11 cellular contexts compared by ENCODE assay signal in genomic region chr1:234709473-234710279, GRCh38.
DNase-seq lines count a peak whose midpoint lies in the region; ATAC-seq and TF ChIP-seq lines count a peak whose summit lies in the region.
"Had no signal": no experiment of that assay in that cellular context is flagged by ENCODE, and none has a peak within 500 bp of the region (broad histone marks: within the 10 kb centered on the region; RNA-seq: fewer than 3 reads in every experiment).

No MANE protein-coding gene starts in this region.

- no peak for ATAC-seq in activated CD4-positive, alpha-beta T cell treated with anti-CD3 and anti-CD28 coated beads for 36 hours
- ATAC-seq: T-helper 17 cell had no signal

- TF ChIP-seq CTCF in NB4 (IDR thresholded peaks at IDR 0.05; ENCODE audit: low read depth, low read length) (no peak), nephron (IDR thresholded peaks at IDR 0.05; ENCODE audit: unreplicated experiment in 3 of 3) (no peak)

- H3K4me1 Mint-ChIP-seq in nephron = peaks cover 18% of the 10 kb centered on the region
- H3K4me1 Mint-ChIP-seq in CD8-positive, alpha-beta memory T cell = peaks cover 8 to 23% (median 11%) of the 10 kb centered on the region in 3 donors
- peaks cover 12% of the 10 kb centered on the region for H3K4me1 Mint-ChIP-seq in activated CD4-positive, alpha-beta T cell treated with anti-CD3 and anti-CD28 coated beads for 36 hours

- DNase-seq in CD1c-positive myeloid dendritic cell (ENCODE audit: extremely low spot score) (peak; percentile 29), NB4 (ENCODE audit: low read depth) (peak; percentile 87), T-helper 1 cell (no peak), posterior cingulate gyrus (no peak)
- no peak for DNase-seq in CD8-positive, alpha-beta memory T cell
- DNase-seq in activated CD4-positive, alpha-beta T cell treated with anti-CD3 and anti-CD28 coated beads for 36 hours = no peak
- DNase-seq: activated T-cell treated with anti-CD3 and anti-CD28 coated beads, Interleukin-2, amount 50 U/mL, for 24 hours; T-helper 17 cell had no signal

- no peaks in the 10 kb centered on the region for H3K27me3 ChIP-seq in esophagus (ENCODE audit: control insufficient read depth in 1 of 2, insufficient read depth in 2 of 2, low read length in 2 of 2)
- no peaks in the 10 kb centered on the region for H3K27me3 ChIP-seq in CD8-positive, alpha-beta memory T cell (ENCODE audit: insufficient read depth, low read length, poor library complexity, severe bottlenecking)

- TF ChIP-seq POLR2A in NB4 (IDR thresholded peaks at IDR 0.05; ENCODE audit: extremely low read depth, insufficient read length) = no peak

- H3K9me3 Mint-ChIP-seq in nephron = no peaks in the 10 kb centered on the region
- no peaks in the 10 kb centered on the region for H3K9me3 Mint-ChIP-seq in CD8-positive, alpha-beta memory T cell
- H3K9me3 Mint-ChIP-seq in activated CD4-positive, alpha-beta T cell treated with anti-CD3 and anti-CD28 coated beads for 36 hours (ENCODE audit: low read depth) = no peaks in the 10 kb centered on the region
- H3K9me3 Mint-ChIP-seq: activated T-cell treated with anti-CD3 and anti-CD28 coated beads, Interleukin-2, amount 50 U/mL, for 24 hours had no signal

- intact Hi-C loops in activated CD4-positive, alpha-beta T cell treated with anti-CD3 and anti-CD28 coated beads for 36 hours (cut with DNase I, micrococcal nuclease) = no loop called here
- intact Hi-C loops in posterior cingulate gyrus (cut with DNase I) = no loop called here

- H3K27ac Mint-ChIP-seq in nephron = peak overlapping the region in 2 of 3 experiments; percentile 67 to 73
- H3K27ac Mint-ChIP-seq in CD8-positive, alpha-beta memory T cell = no peak overlapping the region
- no peak overlapping the region for H3K27ac Mint-ChIP-seq in activated CD4-positive, alpha-beta T cell treated with anti-CD3 and anti-CD28 coated beads for 36 hours
- H3K27ac Mint-ChIP-seq: activated T-cell treated with anti-CD3 and anti-CD28 coated beads, Interleukin-2, amount 50 U/mL, for 24 hours; T-helper 17 cell had no signal

- H3K4me3 Mint-ChIP-seq in nephron = no peak overlapping the region
- no peak overlapping the region for H3K4me3 Mint-ChIP-seq in CD8-positive, alpha-beta memory T cell
- H3K4me3 Mint-ChIP-seq in activated CD4-positive, alpha-beta T cell treated with anti-CD3 and anti-CD28 coated beads for 36 hours = no peak overlapping the region
- H3K4me3 Mint-ChIP-seq: activated T-cell treated with anti-CD3 and anti-CD28 coated beads, Interleukin-2, amount 50 U/mL, for 24 hours; T-helper 17 cell had no signal

- H3K27me3 Mint-ChIP-seq in nephron (ENCODE audit: low read depth) = no peaks in the 10 kb centered on the region
- no peaks in the 10 kb centered on the region for H3K27me3 Mint-ChIP-seq in CD8-positive, alpha-beta memory T cell
- no peaks in the 10 kb centered on the region for H3K27me3 Mint-ChIP-seq in activated CD4-positive, alpha-beta T cell treated with anti-CD3 and anti-CD28 coated beads for 36 hours
- H3K27me3 Mint-ChIP-seq: activated T-cell treated with anti-CD3 and anti-CD28 coated beads, Interleukin-2, amount 50 U/mL, for 24 hours; T-helper 17 cell had no signal

- POLR2A ChIA-PET in CD8-positive, alpha-beta memory T cell (lab: Charles Lee) = no interaction called here
- POLR2A ChIA-PET in activated CD4-positive, alpha-beta T cell treated with anti-CD3 and anti-CD28 coated beads for 36 hours (lab: Charles Lee) = no interaction called here

- H3K4me1 ChIP-seq in esophagus (ENCODE audit: control insufficient read depth in 2 of 2, insufficient read depth in 2 of 2, low read length in 1 of 2) = peaks cover 7 to 12% of the 10 kb centered on the region in 2 donors
- no peaks in the 10 kb centered on the region for H3K4me1 ChIP-seq in CD8-positive, alpha-beta memory T cell (ENCODE audit: insufficient read depth, low read length)

- no peaks in the 10 kb centered on the region for H3K36me3 Mint-ChIP-seq in nephron (ENCODE audit: low read depth)
- no peaks in the 10 kb centered on the region for H3K36me3 Mint-ChIP-seq in CD8-positive, alpha-beta memory T cell
- H3K36me3 Mint-ChIP-seq in activated CD4-positive, alpha-beta T cell treated with anti-CD3 and anti-CD28 coated beads for 36 hours (ENCODE audit: low read depth) = no peaks in the 10 kb centered on the region

- H3K4me3 ChIP-seq in NB4 (ENCODE audit: low read depth, low read length) = no peak overlapping the region
- no peak overlapping the region for H3K4me3 ChIP-seq in esophagus (ENCODE audit: low read depth in 1 of 2, low read length in 2 of 2)
- no peak overlapping the region for H3K4me3 ChIP-seq in CD8-positive, alpha-beta memory T cell (ENCODE audit: low read length)

- CTCF ChIA-PET in CD8-positive, alpha-beta memory T cell (lab: Charles Lee) = no interaction called here
- CTCF ChIA-PET in activated CD4-positive, alpha-beta T cell treated with anti-CD3 and anti-CD28 coated beads for 36 hours (lab: Charles Lee) = no interaction called here

- no peaks in the 10 kb centered on the region for H3K36me3 ChIP-seq in esophagus (ENCODE audit: control insufficient read depth in 2 of 2, insufficient read depth in 2 of 2, low read length in 1 of 2)
- no peaks in the 10 kb centered on the region for H3K36me3 ChIP-seq in CD8-positive, alpha-beta memory T cell (ENCODE audit: insufficient read depth, low read length)

- WGBS in esophagus, 2 donors = 87 to 88% methylated on average over 14 of the region's 14 CpGs

- H3K9me3 ChIP-seq in esophagus (ENCODE audit: control insufficient read depth in 2 of 2, insufficient read depth in 1 of 2, low read depth in 1 of 2, low read length in 1 of 2) = no peaks in the 10 kb centered on the region
- no peaks in the 10 kb centered on the region for H3K9me3 ChIP-seq in CD8-positive, alpha-beta memory T cell (ENCODE audit: low read length)

- H3K27ac ChIP-seq in esophagus (ENCODE audit: low read depth in 2 of 2, low read length in 1 of 2) = peak overlapping the region; percentile 49 to 88
- no peak overlapping the region for H3K27ac ChIP-seq in CD8-positive, alpha-beta memory T cell (ENCODE audit: low read depth, low read length)
- H3K27ac ChIP-seq: C4-2B had no signal

Comparison
In these comparisons a context has a peak if more than half of its experiments do, and no peak if none do; other contexts are left out.
1. DNase-seq: peak in CD1c-positive myeloid dendritic cell (single experiment) and NB4 (single experiment); none in CD8-positive, alpha-beta memory T cell (0 of 5), activated CD4-positive, alpha-beta T cell treated with anti-CD3 and anti-CD28 coated beads for 36 hours (single experiment), T-helper 1 cell (0 of 5) and posterior cingulate gyrus (0 of 10).
2. H3K27ac Mint-ChIP-seq: peak in nephron (2 of 3); none in CD8-positive, alpha-beta memory T cell (0 of 8) and activated CD4-positive, alpha-beta T cell treated with anti-CD3 and anti-CD28 coated beads for 36 hours (single experiment).